ENCODE assay signal across 28 cellular contexts in genomic region chr11:11604340-11604992, GRCh38. TPM values are rescaled to one million over a fixed set of nuclear protein-coding genes. Genes with fewer than 3 reads are reported as not detected.
DNase-seq lines count a peak whose midpoint lies in the region; TF ChIP-seq lines count a peak whose summit lies in the region.
"Had no signal": no experiment of that assay in that cellular context is flagged by ENCODE, and none has a peak within 500 bp of the region (broad histone marks: within the 10 kb centered on the region; RNA-seq: fewer than 3 reads in every experiment).

No MANE protein-coding gene starts in this region.

- H3K9me3 ChIP-seq in neuronal stem cell (replicated peaks in 1 of 2; ENCODE audit: control insufficient read depth in 2 of 2, insufficient read depth in 1 of 2, low read depth in 1 of 2, low read length in 2 of 2) (no peaks in the 10 kb centered on the region), osteoblast (ENCODE audit: low read depth, low read length) (no peaks in the 10 kb centered on the region)
- H3K9me3 ChIP-seq in effector memory CD4-positive, alpha-beta T cell (ENCODE audit: control insufficient read depth, low read length), result no peaks in the 10 kb centered on the region
- H3K9me3 ChIP-seq: A549, SK-N-SH had no signal

- H3K27ac Mint-ChIP-seq in endothelial cell (ENCODE audit: unreplicated experiment), result no peak overlapping the region
- H3K27ac Mint-ChIP-seq in type B pancreatic cell, result peak overlapping the region; percentile 22
- H3K27ac Mint-ChIP-seq: CD4-positive, alpha-beta memory T cell had no signal

- no peak overlapping the region for H3K4ac ChIP-seq in neuronal stem cell (ENCODE audit: low read length)

- peaks cover 0 to 3% of the 10 kb centered on the region in 2 donors for H3K4me1 ChIP-seq in neuronal stem cell (ENCODE audit: control insufficient read depth in 2 of 2, insufficient read depth in 1 of 2, low read depth in 1 of 2, low read length in 2 of 2)
- no peaks in the 10 kb centered on the region for H3K4me1 ChIP-seq in effector memory CD4-positive, alpha-beta T cell (ENCODE audit: control insufficient read depth, insufficient read depth, low read length, poor library complexity, severe bottlenecking)
- peaks cover 6% of the 10 kb centered on the region for H3K4me1 ChIP-seq in osteoblast (ENCODE audit: insufficient read depth, low read length)
- H3K4me1 ChIP-seq: BLaER1 treated with 17β-estradiol and CSF1 and Interleukin-3, amounts not matched to agents 10 nM and 100 nM had no signal

- no peak overlapping the region for H4K8ac ChIP-seq in neuronal stem cell (ENCODE audit: low read depth, low read length)

- H3K9ac ChIP-seq in neuronal stem cell (ENCODE audit: low read depth, low read length, poor library complexity), result peak overlapping the region; percentile 36
- H3K9ac ChIP-seq: BLaER1 treated with 17β-estradiol and CSF1 and Interleukin-3, amounts not matched to agents 10 nM and 100 nM; SK-N-SH had no signal

- H2BK5ac ChIP-seq in neuronal stem cell (ENCODE audit: low read length), result no peak overlapping the region

- no peak overlapping the region for H4K91ac ChIP-seq in neuronal stem cell (ENCODE audit: low read depth, low read length, poor library complexity)

- H2BK15ac ChIP-seq in neuronal stem cell (ENCODE audit: low read length), result no peak overlapping the region

- no CpG with 5 or more reads among the region's 7 CpGs for WGBS in neuronal stem cell (ENCODE audit: extremely low coverage in 2 of 2, insufficient read length in 2 of 2, insufficient replicate concordance in 1 of 2), 2 donors

- no peak overlapping the region for H3K23ac ChIP-seq in neuronal stem cell (ENCODE audit: low read depth, low read length, poor library complexity)

- H2AFZ ChIP-seq in neuronal stem cell (ENCODE audit: low read length), result no peak overlapping the region
- no peak overlapping the region for H2AFZ ChIP-seq in osteoblast (ENCODE audit: low read length)

- H3K4me1 Mint-ChIP-seq in endothelial cell (ENCODE audit: unreplicated experiment) (peaks cover 33% of the 10 kb centered on the region), type B pancreatic cell (ENCODE audit: unreplicated experiment) (peaks cover 14% of the 10 kb centered on the region)

- H3K27me3 ChIP-seq in neuronal stem cell (ENCODE audit: control insufficient read depth in 3 of 3, insufficient read depth in 3 of 3, low read depth in 1 of 3, low read length in 3 of 3), result no peaks in the 10 kb centered on the region
- no peaks in the 10 kb centered on the region for H3K27me3 ChIP-seq in effector memory CD4-positive, alpha-beta T cell (replicated peaks; ENCODE audit: control insufficient read depth, insufficient read depth, low read length, poor library complexity, severe bottlenecking)
- peaks cover 28% of the 10 kb centered on the region for H3K27me3 ChIP-seq in osteoblast (ENCODE audit: insufficient read depth, low read length)
- H3K27me3 ChIP-seq: BLaER1 treated with 17β-estradiol and CSF1 and Interleukin-3, amounts not matched to agents 10 nM and 100 nM; MG63 had no signal

- H3K36me3 ChIP-seq in neuronal stem cell (replicated peaks in 1 of 2; ENCODE audit: control insufficient read depth in 2 of 2, insufficient read depth in 2 of 2, low read length in 2 of 2), result no peaks in the 10 kb centered on the region
- no peaks in the 10 kb centered on the region for H3K36me3 ChIP-seq in effector memory CD4-positive, alpha-beta T cell (ENCODE audit: control insufficient read depth, insufficient read depth, low read length)
- H3K36me3 ChIP-seq in osteoblast (ENCODE audit: insufficient read depth, low read length), result no peaks in the 10 kb centered on the region
- H3K36me3 ChIP-seq: BLaER1 treated with 17β-estradiol and CSF1 and Interleukin-3, amounts not matched to agents 10 nM and 100 nM; MG63 had no signal

- H3K9me3 Mint-ChIP-seq in endothelial cell (ENCODE audit: unreplicated experiment) (no peaks in the 10 kb centered on the region), type B pancreatic cell (peaks cover 5% of the 10 kb centered on the region)

- H3K4me2 ChIP-seq in neuronal stem cell (ENCODE audit: insufficient read depth, low read length, poor library complexity, severe bottlenecking) (no peak overlapping the region), osteoblast (ENCODE audit: insufficient read depth, low read length) (no peak overlapping the region)
- H3K4me2 ChIP-seq: A549; BLaER1 treated with 17β-estradiol and CSF1 and Interleukin-3, amounts not matched to agents 10 nM and 100 nM; SK-N-SH had no signal

- H3K27ac ChIP-seq in neuronal stem cell (replicated peaks; ENCODE audit: low read length) (no peak overlapping the region), osteoblast (ENCODE audit: low read depth, low read length) (no peak overlapping the region)
- no peak overlapping the region for H3K27ac ChIP-seq in effector memory CD4-positive, alpha-beta T cell (ENCODE audit: insufficient read depth, low read length, poor library complexity, severe bottlenecking)
- H3K27ac ChIP-seq: A549; BLaER1 treated with 17β-estradiol and CSF1 and Interleukin-3, amounts not matched to agents 10 nM and 100 nM had no signal

- H3K14ac ChIP-seq in neuronal stem cell (ENCODE audit: low read length), result no peak overlapping the region

- no peak overlapping the region for H2AK5ac ChIP-seq in neuronal stem cell (ENCODE audit: low read depth, low read length)

- H3K27me3 Mint-ChIP-seq in endothelial cell (ENCODE audit: unreplicated experiment), result peaks cover 3% of the 10 kb centered on the region
- H3K27me3 Mint-ChIP-seq in type B pancreatic cell, result peaks cover 14% of the 10 kb centered on the region

- no peaks in the 10 kb centered on the region for H3K79me1 ChIP-seq in neuronal stem cell (ENCODE audit: low read depth, low read length)

- peaks cover 26% of the 10 kb centered on the region for H3K36me3 Mint-ChIP-seq in endothelial cell (ENCODE audit: low read depth, unreplicated experiment)
- H3K36me3 Mint-ChIP-seq in type B pancreatic cell, result no peaks in the 10 kb centered on the region
- H3K36me3 Mint-ChIP-seq: CD4-positive, alpha-beta memory T cell had no signal

- H3K4me3 ChIP-seq in neuronal stem cell (ENCODE audit: low read length in 2 of 2) (no peak overlapping the region), osteoblast (ENCODE audit: insufficient read depth, low read length) (no peak overlapping the region)
- no peak overlapping the region for H3K4me3 ChIP-seq in effector memory CD4-positive, alpha-beta T cell (ENCODE audit: insufficient read depth, low read depth, low read length, poor library complexity, severe bottlenecking)
- H3K4me3 ChIP-seq: A549; BLaER1 treated with 17β-estradiol and CSF1 and Interleukin-3, amounts not matched to agents 10 nM and 100 nM; MG63 had no signal

- TF ChIP-seq CTCF in endothelial cell (IDR thresholded peaks at IDR 0.05; ENCODE audit: unreplicated experiment) (no peak), type B pancreatic cell (conservative IDR thresholded peaks at IDR 0.05) (no peak), osteoblast (IDR thresholded peaks at IDR 0.05; ENCODE audit: extremely low read depth, low read depth, low read length) (no peak)

- H4K20me1 ChIP-seq in osteoblast (ENCODE audit: insufficient read depth, low read length), result no peaks in the 10 kb centered on the region
- H4K20me1 ChIP-seq: BLaER1 treated with 17β-estradiol and CSF1 and Interleukin-3, amounts not matched to agents 10 nM and 100 nM had no signal

- H2BK12ac ChIP-seq in neuronal stem cell (ENCODE audit: low read length), result no peak overlapping the region

- H2BK120ac ChIP-seq in neuronal stem cell (ENCODE audit: low read depth, low read length), result no peak overlapping the region

- no peak overlapping the region for H3K18ac ChIP-seq in neuronal stem cell (ENCODE audit: low read length)

- no peaks in the 10 kb centered on the region for H3K79me2 ChIP-seq in osteoblast (ENCODE audit: insufficient read depth, low read length)

- H3K4me3 Mint-ChIP-seq in endothelial cell (ENCODE audit: unreplicated experiment) (peak overlapping the region; percentile 33), type B pancreatic cell (no peak overlapping the region)
- H3K4me3 Mint-ChIP-seq: CD4-positive, alpha-beta memory T cell had no signal

- DNase-seq in endothelial cell (ENCODE audit: low spot score) (no peak), left kidney (ENCODE audit: low read depth, low spot score) (peak; percentile 56), neuronal stem cell (ENCODE audit: low spot score) (no peak), type B pancreatic cell (ENCODE audit: extremely low spot score, unreplicated experiment) (no peak), NCI-H128 (lab: John Stamatoyannopoulos, UW; ENCODE audit: unreplicated experiment) (no peak), OCI-M2 (lab: John Stamatoyannopoulos, UW; ENCODE audit: unreplicated experiment) (no peak), osteoblast (ENCODE audit: insufficient read length, low spot score, missing footprints) (no peak)
- DNase-seq in effector memory CD4-positive, alpha-beta T cell, result no peak
- DNase-seq: AML-193; CD4-positive, alpha-beta memory T cell; COR-L47; GOT3; HCEC 1CT; IMR-90; KG1; MG63; NCI-H1105 treated with DMSO at 0.1 percent for 48 hours; NCI-H1694; NCI-H2081 treated with DMSO at 0.1 percent for 48 hours; NCI-H2171 treated with DMSO at 0.1 percent for 48 hours; NCI-H446; NCI-H524 treated with DMSO at 0.1 percent for 48 hours; NCI-H774; PC-3; SK-N-SH had no signal

RNA-seq across cellular contexts. Expression of gene GALNT18, which starts 17.3 kb away (rescaled TPM):
- total RNA-seq in endothelial cell (ENCODE audit: unreplicated experiment) (87.6 TPM), type B pancreatic cell (ENCODE audit: low replicate concordance) (9.8 and 11.7 TPM in 2 replicates), osteoblast (3.2 and 4.7 TPM in 2 replicates)
- polyA plus RNA-seq in neuronal stem cell (2013, experiment 1 of 2), result 1.2 TPM
- 1.3 TPM for polyA plus RNA-seq in neuronal stem cell (2013, experiment 2 of 2)
- total RNA-seq: CD4-positive, alpha-beta memory T cell; G401 had no signal
- polyA plus RNA-seq: CD4-positive, alpha-beta memory T cell had no signal
